ENCODE assay signal across 1 cellular context in the genomic region with DNA sequence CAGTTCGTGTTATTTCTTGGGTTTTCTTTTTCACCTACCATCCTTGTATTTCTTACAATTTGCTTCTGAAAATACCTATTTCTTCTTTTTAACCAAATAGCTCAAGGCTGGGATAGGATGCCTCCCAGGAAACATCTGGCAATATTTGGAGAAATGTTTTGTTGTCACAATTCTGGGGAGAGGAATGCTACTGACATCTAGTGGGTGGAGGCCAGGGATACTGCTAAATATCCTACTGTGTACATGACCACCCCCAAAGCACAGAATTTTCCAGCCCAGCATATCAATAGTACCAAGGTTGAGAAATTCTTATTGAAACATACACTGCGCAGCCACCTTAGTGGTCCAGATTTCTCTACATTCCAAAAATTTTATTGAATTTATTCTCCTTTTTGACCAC.
TF ChIP-seq lines count a peak whose summit lies in the region.

No MANE protein-coding gene starts in this region.

TF ChIP-seq in HepG2, 621 proteins besides CTCF, POLR2A, EP300 and RAD21 (continued from another document):
- TF ChIP-seq, protein P1, sequence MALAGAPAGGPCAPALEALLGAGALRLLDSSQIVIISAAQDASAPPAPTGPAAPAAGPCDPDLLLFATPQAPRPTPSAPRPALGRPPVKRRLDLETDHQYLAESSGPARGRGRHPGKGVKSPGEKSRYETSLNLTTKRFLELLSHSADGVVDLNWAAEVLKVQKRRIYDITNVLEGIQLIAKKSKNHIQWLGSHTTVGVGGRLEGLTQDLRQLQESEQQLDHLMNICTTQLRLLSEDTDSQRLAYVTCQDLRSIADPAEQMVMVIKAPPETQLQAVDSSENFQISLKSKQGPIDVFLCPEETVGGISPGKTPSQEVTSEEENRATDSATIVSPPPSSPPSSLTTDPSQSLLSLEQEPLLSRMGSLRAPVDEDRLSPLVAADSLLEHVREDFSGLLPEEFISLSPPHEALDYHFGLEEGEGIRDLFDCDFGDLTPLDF (CRISPR knock-in tag; IDR thresholded peaks at IDR 0.05), result no peak
